1 cellular context compared by ENCODE assay signal in the genomic region with DNA sequence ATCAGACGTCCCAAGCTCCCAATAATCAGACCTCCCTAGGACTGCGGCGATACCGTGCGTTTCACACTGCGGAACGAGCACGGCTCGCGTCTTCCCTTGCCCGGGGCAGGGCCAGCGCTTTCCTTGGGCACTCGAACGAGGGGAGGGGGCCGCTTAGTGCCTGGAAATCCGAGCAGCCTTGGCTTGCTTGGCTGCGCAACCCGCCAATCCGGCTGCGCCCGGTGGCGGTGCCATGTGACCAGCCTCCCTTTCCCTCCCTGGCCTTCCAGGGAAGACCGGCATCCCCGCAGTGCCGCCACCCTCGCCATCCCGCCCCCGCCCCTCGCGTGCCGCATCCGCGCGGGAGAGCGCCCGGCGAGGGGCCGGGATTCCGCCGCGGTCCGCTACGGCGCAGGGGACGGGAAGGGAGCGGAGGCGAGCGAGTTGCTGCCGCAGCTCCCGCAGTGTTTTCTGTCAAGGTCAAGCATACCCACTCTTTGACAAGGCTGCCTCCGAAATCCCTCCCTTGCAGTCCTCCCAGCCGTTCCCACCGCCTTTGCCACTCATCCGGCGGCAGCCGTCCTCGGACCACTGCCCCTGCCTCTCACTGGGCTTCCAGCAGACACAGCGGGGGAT.
TF ChIP-seq lines count a peak whose summit lies in the region.

No MANE protein-coding gene starts in this region.

TF ChIP-seq in liver, 16 proteins besides CTCF, POLR2A, EP300 and RAD21 (continued from another document):
- TF ChIP-seq ZBTB33 (IDR thresholded peaks at IDR 0.05) (no peak), RXRA (IDR thresholded peaks at IDR 0.05) (no peak), JUND (IDR thresholded peaks at IDR 0.05) (no peak), HNF4A (conservative IDR thresholded peaks at IDR 0.05) (no peak)
